ENCODE assay signal across 8 cellular contexts in the genomic region with DNA sequence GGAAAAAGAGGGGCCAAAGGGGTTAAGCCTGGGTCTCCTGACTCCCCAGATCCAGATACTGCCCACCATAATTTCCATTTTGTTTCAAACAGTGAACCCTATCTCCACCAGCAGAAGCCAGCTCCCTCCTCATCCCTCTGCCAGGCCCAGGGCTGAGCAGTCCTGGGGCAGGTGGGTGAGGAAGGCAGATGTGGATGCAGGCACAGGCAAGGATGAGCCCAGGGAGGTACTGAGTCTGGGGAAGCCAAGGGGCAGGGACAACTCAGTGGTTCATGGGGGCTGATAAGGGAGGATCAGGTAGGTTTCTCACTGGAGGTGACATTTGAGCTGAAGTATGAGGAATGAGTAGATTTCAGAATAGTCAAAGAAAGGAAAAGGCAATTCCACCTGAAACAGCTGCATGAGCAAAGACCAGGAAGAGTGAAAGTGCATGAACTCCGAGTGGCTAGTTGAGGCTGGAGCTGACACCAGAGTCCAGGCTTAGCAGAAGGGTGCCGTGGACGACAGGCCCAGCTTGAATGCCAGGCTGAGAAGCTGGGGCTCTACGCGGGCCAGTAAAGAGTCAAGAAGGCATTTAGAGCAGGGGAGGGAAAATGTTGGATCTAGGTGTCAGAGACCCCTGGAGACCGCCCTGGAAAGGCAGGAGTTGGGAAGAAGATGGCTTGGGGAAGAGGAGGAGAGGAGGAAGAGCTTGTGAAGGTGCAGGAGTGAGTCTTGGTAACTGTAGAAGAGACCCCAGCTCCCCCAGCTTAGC. TPM values are rescaled to one million over a fixed set of nuclear protein-coding genes. Genes with fewer than 3 reads are reported as not detected.
DNase-seq lines count a peak whose midpoint lies in the region; ATAC-seq, FAIRE-seq and TF ChIP-seq lines count a peak whose summit lies in the region.

No MANE protein-coding gene starts in this region.

- ATAC-seq in pancreas, result no peak
- ATAC-seq in GM21447 (IDR thresholded peaks at IDR 0.05; ENCODE audit: unreplicated experiment), result no peak
- ATAC-seq in HG03378 (IDR thresholded peaks at IDR 0.05; ENCODE audit: unreplicated experiment), result no peak

- peak overlapping the region; percentile 88 for H3K9ac ChIP-seq in OCI-LY1 (ENCODE audit: low read length)

- H3K9me2 ChIP-seq in OCI-LY1 (ENCODE audit: low read depth, low read length), result no peaks in the 10 kb centered on the region

- H3K4me3 ChIP-seq in OCI-LY1 (ENCODE audit: low read depth, low read length, poor library complexity, severe bottlenecking) (peak overlapping the region; percentile 73), epithelial cell of esophagus (ENCODE audit: low read length) (peak overlapping the region; percentile 76), pancreas (peak overlapping the region; percentile 60 to 92 (median 61))

- TF ChIP-seq CTCF in OCI-LY1 (IDR thresholded peaks at IDR 0.05; ENCODE audit: low read length) (no peak), epithelial cell of esophagus (IDR thresholded peaks at IDR 0.05; ENCODE audit: insufficient read depth, low read depth, low read length, missing control alignments) (no peak), pancreas (IDR thresholded peaks at IDR 0.05) (no peak)

- WGBS in pancreas, 2 donors, result 13 to 19% methylated on average over 6 of the region's 6 CpGs

- DNase-seq in DMS53 (lab: John Stamatoyannopoulos, UW) (peak; percentile 64), epithelial cell of esophagus (ENCODE audit: low read depth) (no peak), pancreas (peak in 1 of 6 donors; percentile 17), NCI-H1105 treated with DMSO at 0.1 percent for 48 hours (lab: John Stamatoyannopoulos, UW) (no peak), NCI-H1417 treated with DMSO at 0.1 percent for 48 hours (lab: John Stamatoyannopoulos, UW) (no peak)

- H4K20me1 ChIP-seq in OCI-LY1 (ENCODE audit: insufficient read depth, low read length), result no peaks in the 10 kb centered on the region

- H3K4me2 ChIP-seq in OCI-LY1 (ENCODE audit: low read length), result peak overlapping the region; percentile 71

- H3K27ac ChIP-seq in OCI-LY1 (ENCODE audit: low read depth, low read length, poor library complexity, severe bottlenecking) (peak overlapping the region; percentile 92), pancreas (peak overlapping the region; percentile 70 to 90 (median 78))

- H3K27me3 ChIP-seq in OCI-LY1 (ENCODE audit: insufficient read depth, low read length) (no peaks in the 10 kb centered on the region), pancreas (no peaks in the 10 kb centered on the region)

- FAIRE-seq in pancreas (lab: Jason Lieb, UNC), result no peak

- peaks cover 39% of the 10 kb centered on the region for H3K4me1 ChIP-seq in OCI-LY1 (ENCODE audit: insufficient read depth, low read length, severe bottlenecking)
- peaks cover 16 to 56% (median 28%) of the 10 kb centered on the region in 3 donors for H3K4me1 ChIP-seq in pancreas

- peaks cover 12% of the 10 kb centered on the region; the same call in 1 of the 2 replicates for H3F3A ChIP-seq in OCI-LY1 (ENCODE audit: insufficient read depth, low read length)

- H3K79me2 ChIP-seq in OCI-LY1 (ENCODE audit: insufficient read depth, low read length), result no peaks in the 10 kb centered on the region

- H3K9me3 ChIP-seq in OCI-LY1 (ENCODE audit: low read length) (no peaks in the 10 kb centered on the region), pancreas (no peaks in the 10 kb centered on the region)

- H3K36me3 ChIP-seq in OCI-LY1 (ENCODE audit: insufficient read depth, low read length), result peaks cover 3% of the 10 kb centered on the region; the same call in 1 of the 2 replicates
- H3K36me3 ChIP-seq in pancreas, result peaks cover 0 to 7% (median 6%) of the 10 kb centered on the region in 3 donors

- intact Hi-C loops in pancreas (cut with DNase I), result no loop called here

- H2AFZ ChIP-seq in OCI-LY1 (ENCODE audit: low read length), result no peak overlapping the region

RNA-seq across cellular contexts. Expression of a gene that starts 10.3 kb away (rescaled TPM):
- 10 to 100 TPM; 27.7 to 37.6 (median 32.0) TPM for total RNA-seq in pancreas
- polyA plus RNA-seq in pancreas, result 10 to 100 TPM; 47.1 to 65.0 TPM

RNA-seq across cellular contexts. Expression of a gene that starts 22.6 kb away (rescaled TPM):
- total RNA-seq in pancreas, result under 1 TPM; 0.12 to 0.69 (median 0.34) TPM
- under 1 TPM; 0.34 to 0.99 TPM for polyA plus RNA-seq in pancreas

RNA-seq across cellular contexts. Expression of a gene that starts 23.1 kb away (rescaled TPM):
- 10 to 100 TPM in 4 of 6 donors, 1 to 10 TPM in 2; 6.2 to 19.8 (median 10.2) TPM for total RNA-seq in pancreas
- 10 to 100 TPM; 18.2 to 24.3 TPM for polyA plus RNA-seq in pancreas

RNA-seq across cellular contexts. Expression of a gene that starts 24.4 kb away (rescaled TPM):
- 10 to 100 TPM; 20.5 to 29.2 (median 22.2) TPM for total RNA-seq in pancreas
- polyA plus RNA-seq in pancreas, result 10 to 100 TPM; 36.6 to 48.5 TPM

RNA-seq across cellular contexts. Expression of a gene that starts 33.8 kb away (rescaled TPM):
- 1 to 10 TPM in 2 of 6 donors, under 1 TPM in 4; 0.46 to 1.5 (median 0.94) TPM for total RNA-seq in pancreas
- 1 to 10 TPM; 2.2 to 8.2 TPM for polyA plus RNA-seq in pancreas
